ENCODE assay signal across 2 cellular contexts in genomic region chr19:1519802-1520201, GRCh38. TPM values are rescaled to one million over a fixed set of nuclear protein-coding genes. Genes with fewer than 3 reads are reported as not detected.
"Had no signal": no experiment of that assay in that cellular context is flagged by ENCODE, and none has a peak within 500 bp of the region (broad histone marks: within the 10 kb centered on the region; RNA-seq: fewer than 3 reads in every experiment).

No MANE protein-coding gene starts in this region.

RNA-seq across cellular contexts. Expression of gene PLK5, which starts 4.1 kb away (rescaled TPM):
- total RNA-seq: HT-29 had no signal
- polyA plus RNA-seq: IgD-negative memory B cell had no signal

RNA-seq across cellular contexts. Expression of gene PCSK4, which starts 29.7 kb away (rescaled TPM):
- polyA plus RNA-seq: IgD-negative memory B cell had no signal
